ENCODE assay signal across 13 cellular contexts in genomic region chr17:6633263-6633662, GRCh38. TPM values are rescaled to one million over a fixed set of nuclear protein-coding genes. Genes with fewer than 3 reads are reported as not detected.
DNase-seq lines count a peak whose midpoint lies in the region; ATAC-seq and TF ChIP-seq lines count a peak whose summit lies in the region.
"Had no signal": no experiment of that assay in that cellular context is flagged by ENCODE, and none has a peak within 500 bp of the region (broad histone marks: within the 10 kb centered on the region; RNA-seq: fewer than 3 reads in every experiment).

No MANE protein-coding gene starts in this region.

- H3K27me3 ChIP-seq in IMR-90 (ENCODE audit: control insufficient read depth, insufficient read depth, low read length) = no peaks in the 10 kb centered on the region
- H3K27me3 ChIP-seq: BLaER1 treated with 17β-estradiol and CSF1 and Interleukin-3, amounts not matched to agents 10 nM and 100 nM had no signal

- 0 out of 2 replicates have a peak, but pooled peaks cover 5% of the 10 kb centered on the region for H3K9me1 ChIP-seq in IMR-90 (ENCODE audit: insufficient read depth, low read length)

- DNase-seq in activated naive CD4-positive, alpha-beta T cell treated with anti-CD3 and anti-CD28 coated beads for 36 hours = no peak
- DNase-seq in activated naive CD4-positive, alpha-beta T cell treated with anti-CD3 and anti-CD28 coated beads, Interleukin-2, amount 10 ng/mL, durations not matched to agents 7 days and 5 days = no peak
- DNase-seq in IMR-90 (no peak), endothelial cell (ENCODE audit: low spot score) (no peak), RKO (ENCODE audit: low spot score) (no peak)
- DNase-seq: 8988T; Caco-2; CD4-positive, alpha-beta T cell; GM23248; HCEC 1CT had no signal

- WGBS in IMR-90 (ENCODE audit: extremely low coverage in 2 of 2, insufficient read length in 1 of 2), 2 experiments = no CpG with 5 or more reads among the region's 3 CpGs

- H3K36me3 ChIP-seq in IMR-90 (ENCODE audit: control insufficient read depth, insufficient read depth, low read length) = peaks cover 16% of the 10 kb centered on the region

- no peak for TF ChIP-seq CTCF in IMR-90 (conservative IDR thresholded peaks at IDR 0.05; ENCODE audit: low read depth, low read length)
- TF ChIP-seq CTCF in endothelial cell (IDR thresholded peaks at IDR 0.05; ENCODE audit: unreplicated experiment) = no peak

- H3K14ac ChIP-seq in IMR-90 (replicated peaks; ENCODE audit: low read depth, low read length) = no peak overlapping the region

- no peak overlapping the region for H3K4me3 Mint-ChIP-seq in activated naive CD4-positive, alpha-beta T cell treated with anti-CD3 and anti-CD28 coated beads for 36 hours
- no peak overlapping the region for H3K4me3 Mint-ChIP-seq in activated naive CD4-positive, alpha-beta T cell treated with anti-CD3 and anti-CD28 coated beads, Interleukin-2, amount 10 ng/mL, durations not matched to agents 7 days and 5 days
- peak overlapping the region; percentile 19 for H3K4me3 Mint-ChIP-seq in endothelial cell (ENCODE audit: unreplicated experiment)
- H3K4me3 Mint-ChIP-seq: B cell; CD4-positive, alpha-beta T cell had no signal

- H3K4ac ChIP-seq in IMR-90 (ENCODE audit: low read depth, low read length) = no peak overlapping the region

- no peak overlapping the region for H4K8ac ChIP-seq in IMR-90 (ENCODE audit: low read depth in 2 of 2, low read length in 2 of 2)

- no peak overlapping the region for H2BK120ac ChIP-seq in IMR-90 (ENCODE audit: low read depth, low read length)

- no peaks in the 10 kb centered on the region for H3K27me3 Mint-ChIP-seq in activated naive CD4-positive, alpha-beta T cell treated with anti-CD3 and anti-CD28 coated beads for 36 hours (ENCODE audit: low read depth)
- no peaks in the 10 kb centered on the region for H3K27me3 Mint-ChIP-seq in activated naive CD4-positive, alpha-beta T cell treated with anti-CD3 and anti-CD28 coated beads, Interleukin-2, amount 10 ng/mL, durations not matched to agents 7 days and 5 days
- peaks cover 7% of the 10 kb centered on the region for H3K27me3 Mint-ChIP-seq in endothelial cell (ENCODE audit: unreplicated experiment)
- H3K27me3 Mint-ChIP-seq: B cell; CD4-positive, alpha-beta T cell had no signal

- no TSS peak for BruUV-seq in IMR-90 (replicated peaks; lab: Mats Ljungman, UMichigan)

- dilution Hi-C loops in IMR-90 (cut with HindIII; ENCODE audit: low sequenced_read_pairs, unreplicated experiment) = no loop called here

- H3K4me1 ChIP-seq in IMR-90 (ENCODE audit: control insufficient read depth, insufficient read depth, low read length) = no peaks in the 10 kb centered on the region
- H3K4me1 ChIP-seq: Caco-2 had no signal

- TF ChIP-seq RAD21 in IMR-90 (IDR thresholded peaks at IDR 0.05; ENCODE audit: low read length) = no peak

- no peak overlapping the region for H2AK5ac ChIP-seq in IMR-90 (ENCODE audit: low read depth, low read length)

- no peak overlapping the region for H4K5ac ChIP-seq in IMR-90 (ENCODE audit: low read depth, low read length)

- H3K23ac ChIP-seq in IMR-90 (ENCODE audit: low read depth, low read length) = no peak overlapping the region

- no peak overlapping the region for H3K9ac ChIP-seq in IMR-90 (ENCODE audit: low read depth, low read length)
- H3K9ac ChIP-seq: BLaER1 treated with 17β-estradiol and CSF1 and Interleukin-3, amounts not matched to agents 10 nM and 100 nM; GM23248 had no signal

- CTCF ChIA-PET in activated naive CD4-positive, alpha-beta T cell treated with anti-CD3 and anti-CD28 coated beads for 36 hours (lab: Charles Lee) = no interaction called here
- CTCF ChIA-PET in activated naive CD4-positive, alpha-beta T cell treated with anti-CD3 and anti-CD28 coated beads, Interleukin-2, amount 10 ng/mL, durations not matched to agents 7 days and 5 days (lab: Charles Lee) = no interaction called here
- CTCF ChIA-PET in IMR-90 (lab: Yijun Ruan, JAX) = no interaction called here

- no peak for ATAC-seq in IMR-90 (ENCODE audit: low read depth)
- no peak for ATAC-seq in HG03045 (IDR thresholded peaks at IDR 0.05; ENCODE audit: unreplicated experiment)

- H3K4me3 ChIP-seq in IMR-90 (ENCODE audit: insufficient read depth, low read depth, low read length) = no peak overlapping the region
- H3K4me3 ChIP-seq: BLaER1 treated with 17β-estradiol and CSF1 and Interleukin-3, amounts not matched to agents 10 nM and 100 nM; GM23248 had no signal

- intact Hi-C loops in activated naive CD4-positive, alpha-beta T cell treated with anti-CD3 and anti-CD28 coated beads for 36 hours (cut with micrococcal nuclease) = no loop called here
- intact Hi-C loops in IMR-90 (cut with micrococcal nuclease) = no loop called here

- no peak for TF ChIP-seq POLR2A in IMR-90 (IDR thresholded peaks at IDR 0.05; ENCODE audit: low read depth, low read length)

- H2BK5ac ChIP-seq in IMR-90 (ENCODE audit: low read depth, low read length, poor library complexity, severe bottlenecking) = no peak overlapping the region

- H3K27ac Mint-ChIP-seq in activated naive CD4-positive, alpha-beta T cell treated with anti-CD3 and anti-CD28 coated beads for 36 hours = peak overlapping the region; percentile 4
- no peak overlapping the region for H3K27ac Mint-ChIP-seq in activated naive CD4-positive, alpha-beta T cell treated with anti-CD3 and anti-CD28 coated beads, Interleukin-2, amount 10 ng/mL, durations not matched to agents 7 days and 5 days
- no peak overlapping the region for H3K27ac Mint-ChIP-seq in endothelial cell (ENCODE audit: unreplicated experiment)
- H3K27ac Mint-ChIP-seq: B cell; CD4-positive, alpha-beta T cell had no signal

- no peak overlapping the region for H3K27ac ChIP-seq in IMR-90 (ENCODE audit: insufficient read depth, low read length)
- H3K27ac ChIP-seq: BLaER1 treated with 17β-estradiol and CSF1 and Interleukin-3, amounts not matched to agents 10 nM and 100 nM; GM23248 had no signal

- no peak overlapping the region for H2BK15ac ChIP-seq in IMR-90 (ENCODE audit: low read depth, low read length)

- POLR2A ChIA-PET in IMR-90 (lab: Charles Lee; ENCODE audit: unreplicated experiment) = no interaction called here

- no peak overlapping the region for H3K18ac ChIP-seq in IMR-90 (ENCODE audit: low read depth, low read length)

- H2BK20ac ChIP-seq in IMR-90 (ENCODE audit: low read depth, low read length) = no peak overlapping the region

- H3K36me3 Mint-ChIP-seq in activated naive CD4-positive, alpha-beta T cell treated with anti-CD3 and anti-CD28 coated beads for 36 hours (ENCODE audit: low read depth) = peaks cover 33% of the 10 kb centered on the region
- H3K36me3 Mint-ChIP-seq in activated naive CD4-positive, alpha-beta T cell treated with anti-CD3 and anti-CD28 coated beads, Interleukin-2, amount 10 ng/mL, durations not matched to agents 7 days and 5 days = peaks cover 34% of the 10 kb centered on the region
- H3K36me3 Mint-ChIP-seq in endothelial cell (ENCODE audit: low read depth, unreplicated experiment) = peaks cover 37% of the 10 kb centered on the region

- H3K4me1 Mint-ChIP-seq in activated naive CD4-positive, alpha-beta T cell treated with anti-CD3 and anti-CD28 coated beads for 36 hours (ENCODE audit: low read depth) = peaks cover 8% of the 10 kb centered on the region
- peaks cover 10% of the 10 kb centered on the region for H3K4me1 Mint-ChIP-seq in activated naive CD4-positive, alpha-beta T cell treated with anti-CD3 and anti-CD28 coated beads, Interleukin-2, amount 10 ng/mL, durations not matched to agents 7 days and 5 days
- H3K4me1 Mint-ChIP-seq in endothelial cell (ENCODE audit: unreplicated experiment) = peaks cover 2% of the 10 kb centered on the region

- no peak overlapping the region for H4K91ac ChIP-seq in IMR-90 (ENCODE audit: insufficient read depth, low read depth, low read length)

- no peaks in the 10 kb centered on the region for H3K9me3 Mint-ChIP-seq in activated naive CD4-positive, alpha-beta T cell treated with anti-CD3 and anti-CD28 coated beads for 36 hours
- no peaks in the 10 kb centered on the region for H3K9me3 Mint-ChIP-seq in activated naive CD4-positive, alpha-beta T cell treated with anti-CD3 and anti-CD28 coated beads, Interleukin-2, amount 10 ng/mL, durations not matched to agents 7 days and 5 days
- H3K9me3 Mint-ChIP-seq in endothelial cell (ENCODE audit: unreplicated experiment) = no peaks in the 10 kb centered on the region
- H3K9me3 Mint-ChIP-seq: CD4-positive, alpha-beta T cell had no signal

- no peak overlapping the region for H2AFZ ChIP-seq in IMR-90 (replicated peaks; ENCODE audit: low read length, poor library complexity)
- H2AFZ ChIP-seq: GM23248 had no signal

- H3K79me1 ChIP-seq in IMR-90 (ENCODE audit: low read depth in 1 of 2, low read length in 2 of 2) = peaks cover 12 to 54% of the 10 kb centered on the region in 2 experiments

- H3K9me3 ChIP-seq in IMR-90 (ENCODE audit: control insufficient read depth, insufficient read depth, low read length) = no peaks in the 10 kb centered on the region
- H3K9me3 ChIP-seq: BLaER1 treated with 17β-estradiol and CSF1 and Interleukin-3, amounts not matched to agents 10 nM and 100 nM; Caco-2 had no signal

- no peak overlapping the region for H3K56ac ChIP-seq in IMR-90 (ENCODE audit: extremely low read depth, insufficient read depth, low read length)

- no peak overlapping the region for H3K4me2 ChIP-seq in IMR-90 (ENCODE audit: low read depth, low read length)
- H3K4me2 ChIP-seq: BLaER1 treated with 17β-estradiol and CSF1 and Interleukin-3, amounts not matched to agents 10 nM and 100 nM had no signal

- in situ Hi-C loops in IMR-90 (cut with MboI; ENCODE audit: low sequenced_read_pairs) = no loop called here

- H2AK9ac ChIP-seq in IMR-90 (replicated peaks; ENCODE audit: low read depth, low read length, poor library complexity) = no peak overlapping the region

- H4K20me1 ChIP-seq in IMR-90 (ENCODE audit: insufficient read depth, low read length) = no peaks in the 10 kb centered on the region

RNA-seq across cellular contexts. Expression of gene KIAA0753, which starts 7.2 kb away (rescaled TPM):
- 1 to 10 TPM; 7.7 to 8.1 TPM for total RNA-seq in activated naive CD4-positive, alpha-beta T cell treated with anti-CD3 and anti-CD28 coated beads for 36 hours
- total RNA-seq in IMR-90 (2012; rRNA removed) (17.6 and 18.3 TPM in 2 replicates), endothelial cell (ENCODE audit: unreplicated experiment) (22.6 TPM)
- 6.8 and 10.2 TPM in 2 replicates for polyA plus RNA-seq in IMR-90 (2012; rRNA removed)
- polyA plus RNA-seq in IMR-90 (2012; cell fraction: cytosol; rRNA removed) = 1.7 and 3.5 TPM in 2 replicates
- polyA plus RNA-seq in IMR-90 (2012; cell fraction: nucleus; rRNA removed; ENCODE audit: low replicate concordance) = 6.1 and 34.4 TPM in 2 replicates

RNA-seq across cellular contexts. Expression of gene TXNDC17, which starts 7.6 kb away (rescaled TPM):
- total RNA-seq in activated naive CD4-positive, alpha-beta T cell treated with anti-CD3 and anti-CD28 coated beads for 36 hours = 10 to 100 TPM; 71.4 to 85.8 TPM
- total RNA-seq in IMR-90 (2012; rRNA removed) (45.0 and 174 TPM in 2 replicates), endothelial cell (ENCODE audit: unreplicated experiment) (94.2 TPM)
- 494 and 518 TPM in 2 replicates for polyA plus RNA-seq in IMR-90 (2012; rRNA removed)
- 496 and 532 TPM in 2 replicates for polyA plus RNA-seq in IMR-90 (2012; cell fraction: cytosol; rRNA removed)
- 127 and 204 TPM in 2 replicates for polyA plus RNA-seq in IMR-90 (2012; cell fraction: nucleus; rRNA removed; ENCODE audit: low replicate concordance)

RNA-seq across cellular contexts. Expression of gene MED31, which starts 18.1 kb away (rescaled TPM):
- 10 to 100 TPM; 21.7 to 22.5 TPM for total RNA-seq in activated naive CD4-positive, alpha-beta T cell treated with anti-CD3 and anti-CD28 coated beads for 36 hours
- total RNA-seq in IMR-90 (2012; rRNA removed) (5.6 and 8.1 TPM in 2 replicates), endothelial cell (ENCODE audit: unreplicated experiment) (18.3 TPM)
- 11.6 and 13.9 TPM in 2 replicates for polyA plus RNA-seq in IMR-90 (2012; rRNA removed)
- 2.4 and 9.5 TPM in 2 replicates for polyA plus RNA-seq in IMR-90 (2012; cell fraction: cytosol; rRNA removed)
- 0.83 and 9.7 TPM in 2 replicates for polyA plus RNA-seq in IMR-90 (2012; cell fraction: nucleus; rRNA removed; ENCODE audit: low replicate concordance)

RNA-seq across cellular contexts. Expression of gene C17orf100, which starts 18.3 kb away (rescaled TPM):
- total RNA-seq in activated naive CD4-positive, alpha-beta T cell treated with anti-CD3 and anti-CD28 coated beads for 36 hours = 1 to 10 TPM in 1 of 2 experiments, under 1 TPM in 1; 0.99 to 1.2 TPM
- total RNA-seq in IMR-90 (2012; rRNA removed) (0.18 and 0.28 TPM in 2 replicates), endothelial cell (ENCODE audit: unreplicated experiment) (3.8 TPM)
- polyA plus RNA-seq in IMR-90 (2012; rRNA removed) = 1.8 and 2.9 TPM in 2 replicates
- polyA plus RNA-seq in IMR-90 (2012; cell fraction: cytosol; rRNA removed) = 1.8 and 2.8 TPM in 2 replicates
- 1.4 and 1.8 TPM in 2 replicates for polyA plus RNA-seq in IMR-90 (2012; cell fraction: nucleus; rRNA removed; ENCODE audit: low replicate concordance)
